ENCODE assay signal across 10 cellular contexts in genomic region chr10:1142596-1142995, GRCh38.
DNase-seq lines count a peak whose midpoint lies in the region; ATAC-seq, FAIRE-seq and TF ChIP-seq lines count a peak whose summit lies in the region.
"Had no signal": no experiment of that assay in that cellular context is flagged by ENCODE, and none has a peak within 500 bp of the region (broad histone marks: within the 10 kb centered on the region; RNA-seq: fewer than 3 reads in every experiment).

No MANE protein-coding gene starts in this region.

- no peak for FAIRE-seq in keratinocyte (lab: Jason Lieb, UNC)

- H3K27me3 ChIP-seq in Caco-2 (replicated peaks; ENCODE audit: control insufficient read depth, insufficient read depth, low read length) (no peaks in the 10 kb centered on the region), keratinocyte (ENCODE audit: control insufficient read depth, extremely low read depth, insufficient read depth, low read length) (no peaks in the 10 kb centered on the region)

- peaks cover 50% of the 10 kb centered on the region for H3K9me3 Mint-ChIP-seq in Caco-2 (ENCODE audit: unreplicated experiment)

- H4K20me1 ChIP-seq in keratinocyte (ENCODE audit: control insufficient read depth, extremely low read depth, insufficient read depth, low read length): no peaks in the 10 kb centered on the region

- H3K4me1 Mint-ChIP-seq in Caco-2 (ENCODE audit: low read depth, unreplicated experiment): no peaks in the 10 kb centered on the region

- H3K9ac ChIP-seq in keratinocyte (ENCODE audit: control insufficient read depth, extremely low read depth, insufficient read depth, low read length): no peak overlapping the region

- POLR2A ChIA-PET in Caco-2 (lab: Charles Lee): no interaction called here

- H3K9me3 ChIP-seq in Caco-2 (peaks cover 41% of the 10 kb centered on the region), keratinocyte (ENCODE audit: control insufficient read depth, low read depth, low read length) (no peaks in the 10 kb centered on the region)

- H3K4me3 ChIP-seq in Caco-2 (ENCODE audit: low read depth, low read length) (no peak overlapping the region), keratinocyte (ENCODE audit: control insufficient read depth in 2 of 3, extremely low read depth in 1 of 3, insufficient read depth in 2 of 3, low read depth in 1 of 3, low read length in 3 of 3) (no peak overlapping the region)

- H3K27ac ChIP-seq in keratinocyte (ENCODE audit: control insufficient read depth, insufficient read depth, low read length): no peak overlapping the region

- H2AFZ ChIP-seq in keratinocyte (ENCODE audit: control insufficient read depth, low read length): no peak overlapping the region

- dilution Hi-C loops in keratinocyte (cut with MboI; ENCODE audit: extremely low pct_ligation_motif_present, low sequenced_read_pairs): no loop called here

- H3K4me1 ChIP-seq in Caco-2: no peaks in the 10 kb centered on the region
- H3K4me1 ChIP-seq in keratinocyte (ENCODE audit: control insufficient read depth, extremely low read depth, insufficient read depth, low read length): no peaks in the 10 kb centered on the region

- H3K79me2 ChIP-seq in keratinocyte (ENCODE audit: control insufficient read depth, insufficient read depth, low read length): no peaks in the 10 kb centered on the region

- BruUV-seq in Caco-2 (replicated peaks; lab: Mats Ljungman, UMichigan): no TSS peak

- H3K4me3 Mint-ChIP-seq in Caco-2 (ENCODE audit: unreplicated experiment): no peak overlapping the region

- intact Hi-C loops in Caco-2 (cut with micrococcal nuclease; ENCODE audit: unreplicated experiment): loop anchor here (5.0 kb wide), 1 partner anchor 225 kb away; no protein-coding TSS in a partner anchor

- H3K27ac Mint-ChIP-seq in Caco-2 (ENCODE audit: unreplicated experiment): no peak overlapping the region

- H3K36me3 Mint-ChIP-seq in Caco-2 (ENCODE audit: insufficient read depth, unreplicated experiment): no peaks in the 10 kb centered on the region

- no peaks in the 10 kb centered on the region for H3K9me1 ChIP-seq in keratinocyte (ENCODE audit: control insufficient read depth, extremely low read depth, insufficient read depth, low read length)

- peak in 1 of 2 experiments; percentile 45 for DNase-seq in Caco-2
- DNase-seq in activated CD4-positive, alpha-beta T cell treated with anti-CD3 and anti-CD28 coated beads, Interleukin-2, amount 50 U/mL, for 1 hour: peak; percentile 16
- DNase-seq in keratinocyte (ENCODE audit: low read depth, low spot score): no peak
- no peak for DNase-seq in T-helper 9 cell
- no peak for DNase-seq in effector CD4-positive, alpha-beta T cell
- DNase-seq in germinal center (ENCODE audit: low spot score): no peak
- DNase-seq: activated effector memory CD4-positive, alpha-beta T cell treated with anti-CD3 and anti-CD28 coated beads, Interleukin-2, amount 50 U/mL, for 16 hours; kidney glomerular epithelial cell; NCI-H446 treated with DMSO at 0.1 percent for 48 hours had no signal

- TF ChIP-seq CTCF in Caco-2 (IDR thresholded peaks at IDR 0.05; ENCODE audit: insufficient read depth in 1 of 2, low read depth in 1 of 2, low read length in 1 of 2, severe bottlenecking in 1 of 2, unreplicated experiment in 1 of 2) (peak; percentile 52 to 66), keratinocyte (optimal IDR thresholded peaks at IDR 0.05 in 1 of 3, IDR thresholded peaks at IDR 0.05 in 1 of 3, conservative IDR thresholded peaks at IDR 0.05 in 1 of 3; ENCODE audit: extremely low read depth in 1 of 3, insufficient read depth in 2 of 3, low read length in 3 of 3) (peak; percentile 28 to 77 (median 30))

- ATAC-seq in GM18867 (IDR thresholded peaks at IDR 0.05; ENCODE audit: unreplicated experiment): peak; percentile 40

- CTCF ChIA-PET in Caco-2 (lab: Charles Lee): no interaction called here

- H3K4me2 ChIP-seq in keratinocyte (ENCODE audit: control insufficient read depth, extremely low read depth, insufficient read depth, low read depth, low read length): no peak overlapping the region

- no peaks in the 10 kb centered on the region for H3K36me3 ChIP-seq in Caco-2 (ENCODE audit: control insufficient read depth, insufficient read depth, low read length)
- H3K36me3 ChIP-seq in keratinocyte (ENCODE audit: control insufficient read depth in 2 of 2, extremely low read depth in 1 of 2, insufficient read depth in 2 of 2, low read length in 2 of 2): no peaks in the 10 kb centered on the region

- H3K27me3 Mint-ChIP-seq in Caco-2 (ENCODE audit: insufficient read depth, unreplicated experiment): peaks cover 18% of the 10 kb centered on the region
